ENCODE assay signal across 1 cellular context in the genomic region with DNA sequence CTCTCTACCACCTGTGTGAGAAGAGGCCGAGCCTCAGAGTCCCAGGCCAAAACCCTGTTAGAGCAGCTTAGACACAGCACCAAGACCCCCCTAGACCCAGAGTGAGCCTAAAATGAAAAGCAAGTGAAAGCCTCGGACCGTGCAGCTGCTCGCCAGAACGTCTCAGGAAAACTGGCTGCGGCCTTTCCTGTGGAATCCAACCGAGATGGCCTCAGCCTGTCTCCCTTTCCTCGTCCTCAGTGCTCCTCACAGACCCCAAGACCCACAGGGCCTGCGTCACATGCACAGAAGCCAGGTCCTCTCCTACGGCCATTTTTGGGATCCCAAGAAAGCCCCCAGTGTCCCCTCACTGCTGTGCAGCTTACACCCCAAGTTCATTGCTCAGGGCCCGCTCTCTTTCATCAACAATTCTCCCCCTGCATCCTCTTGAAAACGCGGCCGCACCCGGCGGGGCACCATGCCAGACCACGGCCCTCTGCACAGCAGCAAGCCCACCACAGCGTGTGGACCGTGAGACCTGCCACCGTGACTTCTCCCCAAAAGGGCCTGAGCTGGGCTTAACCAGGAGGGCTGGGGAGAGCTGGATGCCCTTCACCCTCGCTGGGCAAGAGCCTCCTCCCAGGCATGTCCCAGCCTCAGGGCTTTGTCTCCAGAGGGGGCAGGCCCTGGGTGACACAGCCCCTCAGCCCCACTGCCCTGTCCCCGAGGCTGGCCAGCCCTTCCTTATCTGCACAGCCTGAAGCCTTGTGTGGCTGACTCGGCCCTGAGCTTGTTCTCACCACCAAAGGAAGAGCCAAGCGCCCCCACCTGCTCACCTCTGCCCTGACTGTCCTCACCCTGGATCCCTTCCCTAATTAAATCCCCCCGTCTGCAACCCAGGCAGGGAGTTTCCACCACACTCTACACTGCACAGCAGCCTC.
TF ChIP-seq lines count a peak whose summit lies in the region.

No MANE protein-coding gene starts in this region.

TF ChIP-seq in GM23338, 12 proteins besides CTCF, POLR2A, EP300 and RAD21 (continued from another document):
- TF ChIP-seq, protein P1, sequence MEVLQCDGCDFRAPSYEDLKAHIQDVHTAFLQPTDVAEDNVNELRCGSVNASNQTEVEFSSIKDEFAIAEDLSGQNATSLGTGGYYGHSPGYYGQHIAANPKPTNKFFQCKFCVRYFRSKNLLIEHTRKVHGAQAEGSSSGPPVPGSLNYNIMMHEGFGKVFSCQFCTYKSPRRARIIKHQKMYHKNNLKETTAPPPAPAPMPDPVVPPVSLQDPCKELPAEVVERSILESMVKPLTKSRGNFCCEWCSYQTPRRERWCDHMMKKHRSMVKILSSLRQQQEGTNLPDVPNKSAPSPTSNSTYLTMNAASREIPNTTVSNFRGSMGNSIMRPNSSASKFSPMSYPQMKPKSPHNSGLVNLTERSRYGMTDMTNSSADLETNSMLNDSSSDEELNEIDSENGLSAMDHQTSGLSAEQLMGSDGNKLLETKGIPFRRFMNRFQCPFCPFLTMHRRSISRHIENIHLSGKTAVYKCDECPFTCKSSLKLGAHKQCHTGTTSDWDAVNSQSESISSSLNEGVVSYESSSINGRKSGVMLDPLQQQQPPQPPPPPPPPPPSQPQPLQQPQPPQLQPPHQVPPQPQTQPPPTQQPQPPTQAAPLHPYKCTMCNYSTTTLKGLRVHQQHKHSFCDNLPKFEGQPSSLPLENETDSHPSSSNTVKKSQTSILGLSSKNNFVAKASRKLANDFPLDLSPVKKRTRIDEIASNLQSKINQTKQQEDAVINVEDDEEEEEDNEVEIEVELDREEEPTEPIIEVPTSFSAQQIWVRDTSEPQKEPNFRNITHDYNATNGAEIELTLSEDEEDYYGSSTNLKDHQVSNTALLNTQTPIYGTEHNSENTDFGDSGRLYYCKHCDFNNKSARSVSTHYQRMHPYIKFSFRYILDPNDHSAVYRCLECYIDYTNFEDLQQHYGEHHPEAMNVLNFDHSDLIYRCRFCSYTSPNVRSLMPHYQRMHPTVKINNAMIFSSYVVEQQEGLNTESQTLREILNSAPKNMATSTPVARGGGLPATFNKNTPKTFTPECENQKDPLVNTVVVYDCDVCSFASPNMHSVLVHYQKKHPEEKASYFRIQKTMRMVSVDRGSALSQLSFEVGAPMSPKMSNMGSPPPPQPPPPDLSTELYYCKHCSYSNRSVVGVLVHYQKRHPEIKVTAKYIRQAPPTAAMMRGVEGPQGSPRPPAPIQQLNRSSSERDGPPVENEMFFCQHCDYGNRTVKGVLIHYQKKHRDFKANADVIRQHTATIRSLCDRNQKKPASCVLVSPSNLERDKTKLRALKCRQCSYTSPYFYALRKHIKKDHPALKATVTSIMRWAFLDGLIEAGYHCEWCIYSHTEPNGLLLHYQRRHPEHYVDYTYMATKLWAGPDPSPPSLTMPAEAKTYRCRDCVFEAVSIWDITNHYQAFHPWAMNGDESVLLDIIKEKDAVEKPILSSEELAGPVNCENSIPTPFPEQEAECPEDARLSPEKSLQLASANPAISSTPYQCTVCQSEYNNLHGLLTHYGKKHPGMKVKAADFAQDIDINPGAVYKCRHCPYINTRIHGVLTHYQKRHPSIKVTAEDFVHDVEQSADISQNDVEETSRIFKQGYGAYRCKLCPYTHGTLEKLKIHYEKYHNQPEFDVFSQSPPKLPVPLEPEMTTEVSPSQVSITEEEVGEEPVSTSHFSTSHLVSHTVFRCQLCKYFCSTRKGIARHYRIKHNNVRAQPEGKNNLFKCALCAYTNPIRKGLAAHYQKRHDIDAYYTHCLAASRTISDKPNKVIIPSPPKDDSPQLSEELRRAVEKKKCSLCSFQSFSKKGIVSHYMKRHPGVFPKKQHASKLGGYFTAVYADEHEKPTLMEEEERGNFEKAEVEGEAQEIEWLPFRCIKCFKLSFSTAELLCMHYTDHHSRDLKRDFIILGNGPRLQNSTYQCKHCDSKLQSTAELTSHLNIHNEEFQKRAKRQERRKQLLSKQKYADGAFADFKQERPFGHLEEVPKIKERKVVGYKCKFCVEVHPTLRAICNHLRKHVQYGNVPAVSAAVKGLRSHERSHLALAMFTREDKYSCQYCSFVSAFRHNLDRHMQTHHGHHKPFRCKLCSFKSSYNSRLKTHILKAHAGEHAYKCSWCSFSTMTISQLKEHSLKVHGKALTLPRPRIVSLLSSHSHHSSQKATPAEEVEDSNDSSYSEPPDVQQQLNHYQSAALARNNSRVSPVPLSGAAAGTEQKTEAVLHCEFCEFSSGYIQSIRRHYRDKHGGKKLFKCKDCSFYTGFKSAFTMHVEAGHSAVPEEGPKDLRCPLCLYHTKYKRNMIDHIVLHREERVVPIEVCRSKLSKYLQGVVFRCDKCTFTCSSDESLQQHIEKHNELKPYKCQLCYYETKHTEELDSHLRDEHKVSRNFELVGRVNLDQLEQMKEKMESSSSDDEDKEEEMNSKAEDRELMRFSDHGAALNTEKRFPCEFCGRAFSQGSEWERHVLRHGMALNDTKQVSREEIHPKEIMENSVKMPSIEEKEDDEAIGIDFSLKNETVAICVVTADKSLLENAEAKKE (CRISPR knock-in tag; IDR thresholded peaks at IDR 0.05), result no peak
- TF ChIP-seq NANOG (IDR thresholded peaks at IDR 0.05; ENCODE audit: borderline replicate concordance), result no peak
TF ChIP-seq in GM23338: peak in this region for 0.
